Comparison of ENCODE assay signal across 18 cellular contexts in genomic region chr5:132592521-132592920, GRCh38. TPM values are rescaled to one million over a fixed set of nuclear protein-coding genes. Genes with fewer than 3 reads are reported as not detected.
DNase-seq lines count a peak whose midpoint lies in the region; TF ChIP-seq lines count a peak whose summit lies in the region.
"Had no signal": no experiment of that assay in that cellular context is flagged by ENCODE, and none has a peak within 500 bp of the region (broad histone marks: within the 10 kb centered on the region; RNA-seq: fewer than 3 reads in every experiment).

No MANE protein-coding gene starts in this region.

- H3K4me1 Mint-ChIP-seq in CD4-positive, alpha-beta memory T cell: peaks cover 0 to 7% (median 0%) of the 10 kb centered on the region in 4 donors

- intact Hi-C loops in head of caudate nucleus (cut with DNase I): no loop called here
- intact Hi-C loops in CD4-positive, alpha-beta memory T cell (cut with micrococcal nuclease): no loop called here

- H3K4me3 ChIP-seq in adipocyte (ENCODE audit: low read length): no peak overlapping the region
- H3K4me3 ChIP-seq in fibroblast of the aortic adventitia (ENCODE audit: low read depth, low read length): no peak overlapping the region
- H3K4me3 ChIP-seq in CD4-positive, alpha-beta memory T cell (ENCODE audit: low read length in 2 of 2): no peak overlapping the region
- H3K4me3 ChIP-seq: A549 had no signal

- no peak overlapping the region for H3K9ac ChIP-seq in adipocyte (ENCODE audit: low read length)

- H3K4me1 ChIP-seq in adipocyte (ENCODE audit: control insufficient read depth, insufficient read depth, low read length): no peaks in the 10 kb centered on the region
- H3K4me1 ChIP-seq in CD4-positive, alpha-beta memory T cell (ENCODE audit: insufficient read depth, low read length): no peaks in the 10 kb centered on the region

- H3K9me3 ChIP-seq in adipocyte (ENCODE audit: control insufficient read depth, low read length): no peaks in the 10 kb centered on the region
- no peaks in the 10 kb centered on the region for H3K9me3 ChIP-seq in CD4-positive, alpha-beta memory T cell (ENCODE audit: control insufficient read depth in 1 of 2, low read length in 2 of 2)
- H3K9me3 ChIP-seq: A549 had no signal

- POLR2A ChIA-PET in CD4-positive, alpha-beta memory T cell (lab: Charles Lee; ENCODE audit: partially characterized antibody): no interaction called here

- DNase-seq in ELF-1 (ENCODE audit: low read depth, low spot score) (peak; percentile 41), adipocyte (ENCODE audit: low read depth) (peak; percentile 3), fibroblast of the aortic adventitia (ENCODE audit: low read depth) (peak; percentile 20), renal cortical epithelial cell (ENCODE audit: low read depth) (peak; percentile 36), NCI-H187 treated with DMSO at 0.1 percent for 48 hours (lab: John Stamatoyannopoulos, UW) (no peak), head of caudate nucleus (no peak), NCI-H226 (no peak)
- no peak for DNase-seq in CD4-positive, alpha-beta memory T cell
- DNase-seq: COR-L47, HCEC 1CT, NCI-H2029 treated with DMSO at 0.1 percent for 48 hours, NCI-H2171 treated with DMSO at 0.1 percent for 48 hours, NCI-H510A, NCI-H82 had no signal

- CTCF ChIA-PET in CD4-positive, alpha-beta memory T cell (lab: Charles Lee; ENCODE audit: partially characterized antibody): interaction anchor here (1.2 kb wide), 1 partner anchor 12 kb away, joined by 3 read pairs; no protein-coding TSS in a partner anchor

- H3K27ac Mint-ChIP-seq in CD4-positive, alpha-beta memory T cell: peak overlapping the region in 1 of 7 donors; percentile 17

- H3K27me3 Mint-ChIP-seq in CD4-positive, alpha-beta memory T cell: no peaks in the 10 kb centered on the region
- H3K27me3 Mint-ChIP-seq: IgD-negative memory B cell had no signal

- no peak for TF ChIP-seq CTCF in fibroblast of the aortic adventitia (IDR thresholded peaks at IDR 0.05; ENCODE audit: insufficient read depth, low read length)

- no peaks in the 10 kb centered on the region for H3K27me3 ChIP-seq in adipocyte (replicated peaks; ENCODE audit: control insufficient read depth, insufficient read depth, low read length)
- H3K27me3 ChIP-seq in CD4-positive, alpha-beta memory T cell (ENCODE audit: insufficient read depth, low read length): no peaks in the 10 kb centered on the region

- no peak overlapping the region for H3K27ac ChIP-seq in CD4-positive, alpha-beta memory T cell (ENCODE audit: low read depth, low read length)
- H3K27ac ChIP-seq: A549, C4-2B had no signal

- peaks cover 88% of the 10 kb centered on the region for H3K36me3 ChIP-seq in adipocyte (ENCODE audit: control insufficient read depth, insufficient read depth, low read length, severe bottlenecking)
- H3K36me3 ChIP-seq in CD4-positive, alpha-beta memory T cell (ENCODE audit: insufficient read depth, low read length): peaks cover 23% of the 10 kb centered on the region

- no peak overlapping the region for H3K4me3 Mint-ChIP-seq in CD4-positive, alpha-beta memory T cell
- H3K4me3 Mint-ChIP-seq: IgD-negative memory B cell had no signal

- peaks cover 60 to 65% of the 10 kb centered on the region in 2 donors for H3K36me3 Mint-ChIP-seq in CD4-positive, alpha-beta memory T cell

- H3K9me3 Mint-ChIP-seq in CD4-positive, alpha-beta memory T cell: no peaks in the 10 kb centered on the region
- H3K9me3 Mint-ChIP-seq: IgD-negative memory B cell had no signal

RNA-seq across cellular contexts. Expression of gene RAD50, which starts 35.7 kb away (rescaled TPM):
- total RNA-seq in fibroblast of the aortic adventitia (ENCODE audit: low replicate concordance): 54.7 and 250 TPM in 2 replicates
- 17.4 and 58.0 TPM in 2 replicates for total RNA-seq in renal cortical epithelial cell
- total RNA-seq in CD4-positive, alpha-beta memory T cell: 10 to 100 TPM; 33.3 to 35.0 TPM
- 10 to 100 TPM in 1 of 2 donors, 1 to 10 TPM in 1; 6.9 to 36.2 TPM for polyA plus RNA-seq in CD4-positive, alpha-beta memory T cell

RNA-seq across cellular contexts. Expression of gene IL5, which starts 49.2 kb away (rescaled TPM):
- total RNA-seq in fibroblast of the aortic adventitia (ENCODE audit: low replicate concordance): not detected in 2 replicates
- total RNA-seq in renal cortical epithelial cell: not detected in 2 replicates
- not detected for total RNA-seq in CD4-positive, alpha-beta memory T cell
- polyA plus RNA-seq in CD4-positive, alpha-beta memory T cell: not detected
- total RNA-seq: HT-29 had no signal
- polyA plus RNA-seq: A549, IgD-negative memory B cell had no signal

Comparison
In these comparisons a context has a peak if more than half of its experiments do, and no peak if none do; other contexts are left out.
1. DNase-seq: peak in ELF-1 (single experiment), adipocyte (single experiment), fibroblast of the aortic adventitia (single experiment) and renal cortical epithelial cell (single experiment); none in NCI-H187 treated with DMSO at 0.1 percent for 48 hours (single experiment), head of caudate nucleus (0 of 42), CD4-positive, alpha-beta memory T cell (0 of 5) and NCI-H226 (single experiment).